ENCODE assay signal across 19 cellular contexts in the genomic region with DNA sequence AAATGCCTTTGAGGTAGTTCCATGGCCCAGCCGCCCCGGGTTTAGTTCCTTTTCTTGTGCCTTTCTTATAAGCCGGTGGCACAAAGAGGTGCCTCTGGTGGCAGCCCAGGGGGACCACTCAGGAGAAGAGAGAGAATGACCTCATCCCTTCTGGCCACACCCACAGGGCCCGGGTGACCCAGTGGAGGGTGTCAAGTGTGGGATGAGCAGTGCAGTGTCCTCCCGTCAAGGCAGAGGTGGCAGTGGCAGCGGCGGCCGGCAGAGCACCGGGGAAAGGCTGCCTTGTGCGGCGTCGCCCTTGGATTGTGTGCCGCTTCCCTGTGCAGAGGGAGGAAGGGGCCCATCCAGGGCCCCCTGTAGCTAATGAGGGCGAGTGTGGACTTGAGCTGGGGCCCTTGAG.
"Had no signal": no experiment of that assay in that cellular context is flagged by ENCODE, and none has a peak within 500 bp of the region (broad histone marks: within the 10 kb centered on the region; RNA-seq: fewer than 3 reads in every experiment).

No MANE protein-coding gene starts in this region.

- H3K36me3 Mint-ChIP-seq: activated naive CD4-positive, alpha-beta T cell treated with anti-CD3 and anti-CD28 coated beads, Interleukin-2, amount 50 U/mL, for 72 hours had no signal

- H3K9me3 ChIP-seq: left ventricle myocardium inferior, right atrium auricular region, upper lobe of right lung had no signal

- H3K4me3 ChIP-seq: coronary artery, left ventricle myocardium inferior, right atrium auricular region, upper lobe of right lung had no signal

- H3K27me3 ChIP-seq: right atrium auricular region, upper lobe of right lung had no signal

- DNase-seq: activated CD4-positive, alpha-beta T cell treated with anti-CD3 and anti-CD28 coated beads for 48 hours; activated CD8-positive, alpha-beta memory T cell treated with anti-CD3 and anti-CD28 coated beads, Interleukin-2, amount 50 U/mL, for 4 hours; activated CD8-positive, alpha-beta T cell treated with anti-CD3 and anti-CD28 coated beads for 36 hours; activated gamma-delta T cell; activated T-cell treated with anti-CD3 and anti-CD28 coated beads, Interleukin-2, amount 50 U/mL, for 48 hours; amygdala; left ventricle myocardium inferior; nucleus accumbens; stimulated activated CD4-positive, alpha-beta T cell treated with anti-CD3 and anti-CD28 coated beads, Interleukin-2, amount 100 ng/mL, for 48 hours; stimulated activated naive CD4-positive, alpha-beta T cell treated with Interleukin-2 at 50 U/mL for 16 hours; upper lobe of right lung had no signal

- H3K27ac ChIP-seq: coronary artery, left ventricle myocardium inferior, right atrium auricular region, upper lobe of right lung had no signal

- H3K27ac Mint-ChIP-seq: activated CD8-positive, alpha-beta T cell treated with anti-CD3 and anti-CD28 coated beads for 36 hours; activated naive CD4-positive, alpha-beta T cell treated with anti-CD3 and anti-CD28 coated beads, Interleukin-2, amount 50 U/mL, for 72 hours; memory B cell; nephron; progenitor cell of endocrine pancreas had no signal

- H3K9me3 Mint-ChIP-seq: activated CD8-positive, alpha-beta T cell treated with anti-CD3 and anti-CD28 coated beads for 36 hours; activated naive CD4-positive, alpha-beta T cell treated with anti-CD3 and anti-CD28 coated beads, Interleukin-2, amount 50 U/mL, for 72 hours; brain; central memory CD8-positive, alpha-beta T cell; memory B cell; nephron had no signal

- H3K4me1 Mint-ChIP-seq: brain, memory B cell, nephron had no signal

- H3K4me3 Mint-ChIP-seq: activated CD8-positive, alpha-beta T cell treated with anti-CD3 and anti-CD28 coated beads for 36 hours; brain; central memory CD8-positive, alpha-beta T cell; memory B cell; nephron had no signal

- H3K27me3 Mint-ChIP-seq: activated CD8-positive, alpha-beta T cell treated with anti-CD3 and anti-CD28 coated beads for 36 hours; brain; central memory CD8-positive, alpha-beta T cell; memory B cell; progenitor cell of endocrine pancreas had no signal

- H3K4me1 ChIP-seq: upper lobe of right lung had no signal

- ATAC-seq: activated CD8-positive, alpha-beta T cell treated with anti-CD3 and anti-CD28 coated beads for 36 hours; activated naive CD4-positive, alpha-beta T cell treated with anti-CD3 and anti-CD28 coated beads, Interleukin-2, amount 50 U/mL, for 72 hours; upper lobe of right lung had no signal
